1 cellular context compared by ENCODE assay signal in genomic region chr22:42269407-42270177, GRCh38.
TF ChIP-seq lines count a peak whose summit lies in the region.

No MANE protein-coding gene starts in this region.

TF ChIP-seq in HepG2, 621 proteins besides CTCF, POLR2A, EP300 and RAD21 (continued from another document and continues in another):
- peak; percentile 41; the same call in 1 of the 2 replicates for TF ChIP-seq THAP9 (CRISPR knock-in tag; IDR thresholded peaks at IDR 0.05; ENCODE audit: borderline replicate concordance)
- TF ChIP-seq ZNF362 (CRISPR knock-in tag; IDR thresholded peaks at IDR 0.05; ENCODE audit: borderline replicate concordance): no peak
- TF ChIP-seq POGZ (CRISPR knock-in tag; IDR thresholded peaks at IDR 0.05): 0 out of 2 replicates have a peak, but pooled peaks have one; percentile 46
- TF ChIP-seq MXD4 (CRISPR knock-in tag; IDR thresholded peaks at IDR 0.05): peak; percentile 95
- TF ChIP-seq MAF1 (CRISPR knock-in tag; IDR thresholded peaks at IDR 0.05; ENCODE audit: borderline replicate concordance): no peak
- TF ChIP-seq MLX (CRISPR knock-in tag; IDR thresholded peaks at IDR 0.05): no peak
- TF ChIP-seq THAP7 (CRISPR knock-in tag; IDR thresholded peaks at IDR 0.05): no peak
- TF ChIP-seq ZNF746 (CRISPR knock-in tag; IDR thresholded peaks at IDR 0.05): peak; percentile 26; the same call in 1 of the 2 replicates
- TF ChIP-seq KLF6 (CRISPR knock-in tag; IDR thresholded peaks at IDR 0.05): peak; percentile 81; the same call in 1 of the 2 replicates
- TF ChIP-seq ZNF280D (CRISPR knock-in tag; IDR thresholded peaks at IDR 0.05): no peak
- TF ChIP-seq KLF12 (CRISPR knock-in tag; IDR thresholded peaks at IDR 0.05; ENCODE audit: borderline replicate concordance): 0 out of 2 replicates have a peak, but pooled peaks have one; percentile 62
- TF ChIP-seq ZNF335 (CRISPR knock-in tag; IDR thresholded peaks at IDR 0.05): no peak
- no peak for TF ChIP-seq ZNF530 (CRISPR knock-in tag; IDR thresholded peaks at IDR 0.05; ENCODE audit: low read depth)
- TF ChIP-seq ZNF230 (CRISPR knock-in tag; IDR thresholded peaks at IDR 0.05): no peak
- no peak for TF ChIP-seq ZNF232 (CRISPR knock-in tag; IDR thresholded peaks at IDR 0.05; ENCODE audit: borderline replicate concordance)
- TF ChIP-seq ZNF383 (CRISPR knock-in tag; IDR thresholded peaks at IDR 0.05; ENCODE audit: borderline replicate concordance): no peak
- TF ChIP-seq GPN1 (CRISPR knock-in tag; IDR thresholded peaks at IDR 0.05; ENCODE audit: borderline replicate concordance): no peak
- TF ChIP-seq ZNF431 (CRISPR knock-in tag; IDR thresholded peaks at IDR 0.05; ENCODE audit: borderline replicate concordance, low read depth): peak; percentile 83; the same call in 1 of the 2 replicates
- no peak for TF ChIP-seq ZNF850 (CRISPR knock-in tag; conservative IDR thresholded peaks at IDR 0.05)
- TF ChIP-seq HMG20B (CRISPR knock-in tag; conservative IDR thresholded peaks at IDR 0.05): no peak
- TF ChIP-seq ZNF20 (CRISPR knock-in tag; IDR thresholded peaks at IDR 0.05): no peak
- 0 out of 2 replicates have a peak, but pooled peaks have one; percentile 9 for TF ChIP-seq SIX1 (CRISPR knock-in tag; IDR thresholded peaks at IDR 0.05; ENCODE audit: borderline replicate concordance)
- no peak for TF ChIP-seq FOXJ3 (CRISPR knock-in tag; IDR thresholded peaks at IDR 0.05; ENCODE audit: borderline replicate concordance)
- TF ChIP-seq NONO (IDR thresholded peaks at IDR 0.05): no peak
- TF ChIP-seq NONO (CRISPR knock-in tag; conservative IDR thresholded peaks at IDR 0.05): 0 out of 2 replicates have a peak, but pooled peaks have one; percentile 49
- peak; percentile 58; the same call in 1 of the 2 replicates for TF ChIP-seq ZNF350 (CRISPR knock-in tag; IDR thresholded peaks at IDR 0.05; ENCODE audit: borderline replicate concordance, low read depth)
- TF ChIP-seq REST (IDR thresholded peaks at IDR 0.05; ENCODE audit: borderline replicate concordance in 1 of 2, low read depth in 1 of 2, low read length in 2 of 2): no peak
- TF ChIP-seq PBX2 (CRISPR knock-in tag; IDR thresholded peaks at IDR 0.05): no peak
- TF ChIP-seq CERS6 (CRISPR knock-in tag; IDR thresholded peaks at IDR 0.05): no peak
- TF ChIP-seq SOX6 (IDR thresholded peaks at IDR 0.05): no peak
- TF ChIP-seq SOX6 (CRISPR knock-in tag; IDR thresholded peaks at IDR 0.05): no peak
- TF ChIP-seq TEAD2 (CRISPR knock-in tag; IDR thresholded peaks at IDR 0.05): no peak
- peak; percentile 23; the same call in 1 of the 2 replicates for TF ChIP-seq NR2C2 (CRISPR knock-in tag; IDR thresholded peaks at IDR 0.05; ENCODE audit: borderline replicate concordance)
- no peak for TF ChIP-seq MTA3 (CRISPR knock-in tag; IDR thresholded peaks at IDR 0.05)
- TF ChIP-seq ZNF709 (CRISPR knock-in tag; IDR thresholded peaks at IDR 0.05): no peak; the same call in none of the 2 replicates
- 0 out of 2 replicates have a peak, but pooled peaks have one; percentile 13 for TF ChIP-seq MIXL1 (CRISPR knock-in tag; IDR thresholded peaks at IDR 0.05)
- 0 out of 2 replicates have a peak, but pooled peaks have one; percentile 20 for TF ChIP-seq ZNF703 (CRISPR knock-in tag; IDR thresholded peaks at IDR 0.05; ENCODE audit: borderline replicate concordance)
- 0 out of 2 replicates have a peak, but pooled peaks have one; percentile 37 for TF ChIP-seq ZSCAN25 (CRISPR knock-in tag; IDR thresholded peaks at IDR 0.05)
- TF ChIP-seq ZNF550 (CRISPR knock-in tag; IDR thresholded peaks at IDR 0.05; ENCODE audit: borderline replicate concordance): 0 out of 2 replicates have a peak, but pooled peaks have one; percentile 31
- TF ChIP-seq ZUFSP (CRISPR knock-in tag; IDR thresholded peaks at IDR 0.05; ENCODE audit: borderline replicate concordance): no peak
- no peak for TF ChIP-seq RORA (CRISPR knock-in tag; IDR thresholded peaks at IDR 0.05)
- 0 out of 2 replicates have a peak, but pooled peaks have one; percentile 44 for TF ChIP-seq ZNF138 (CRISPR knock-in tag; IDR thresholded peaks at IDR 0.05; ENCODE audit: low read depth)
- TF ChIP-seq MXD3 (CRISPR knock-in tag; IDR thresholded peaks at IDR 0.05): peak; percentile 64; the same call in 1 of the 2 replicates
- TF ChIP-seq NFIC (IDR thresholded peaks at IDR 0.05; ENCODE audit: low read length): no peak
- peak; percentile 82; the same call in 1 of the 2 replicates for TF ChIP-seq ZNF329 (CRISPR knock-in tag; IDR thresholded peaks at IDR 0.05; ENCODE audit: low read depth)
